25 cellular contexts compared by ENCODE assay signal in genomic region chr3:72105306-72105705, GRCh38.
DNase-seq lines count a peak whose midpoint lies in the region; FAIRE-seq and TF ChIP-seq lines count a peak whose summit lies in the region.
"Had no signal": no experiment of that assay in that cellular context is flagged by ENCODE, and none has a peak within 500 bp of the region (broad histone marks: within the 10 kb centered on the region; RNA-seq: fewer than 3 reads in every experiment).

No MANE protein-coding gene starts in this region.

- no peak for TF ChIP-seq POLR2A in tibial nerve (IDR thresholded peaks at IDR 0.05)

- no peak for TF ChIP-seq CTCF in HEK293 (tag by site-specific recombination; IDR thresholded peaks at IDR 0.05)
- no peak for TF ChIP-seq CTCF in tibial nerve (IDR thresholded peaks at IDR 0.05)

- H3K4me3 ChIP-seq in HEK293 (ENCODE audit: low read depth, low read length) (no peak overlapping the region), tibial nerve (no peak overlapping the region)
- H3K4me3 ChIP-seq: BLaER1, SJCRH30 had no signal

- H3K4me1 ChIP-seq in HEK293 (ENCODE audit: control insufficient read depth, insufficient read depth, low read length) = peaks cover 8% of the 10 kb centered on the region; the same call in 1 of the 2 replicates
- H3K4me1 ChIP-seq in tibial nerve = peaks cover 0 to 17% (median 13%) of the 10 kb centered on the region in 4 donors
- H3K4me1 ChIP-seq: SJCRH30 had no signal

- POLR2A ChIA-PET in HEK293 (lab: Yijun Ruan, JAX) = no interaction called here

- no peaks in the 10 kb centered on the region for H3K27me3 ChIP-seq in tibial nerve
- H3K27me3 ChIP-seq: BLaER1, SJCRH30 had no signal

- CTCF ChIA-PET in HEK293 (lab: Yijun Ruan, JAX) = no interaction called here

- DNase-seq in caudate nucleus (lab: John Stamatoyannopoulos, UW) = peak in 45 of 61 donors; percentile 10 to 94 (median 54)
- peak; percentile 53 for DNase-seq in myocyte (ENCODE audit: low read depth)
- DNase-seq in urothelium cell line (ENCODE audit: low spot score) = peak; percentile 21
- no peak for DNase-seq in NCI-H446 treated with DMSO at 0.1 percent for 48 hours (lab: John Stamatoyannopoulos, UW)
- no peak for DNase-seq in tibial nerve (ENCODE audit: low spot score in 2 of 2)
- no peak for DNase-seq in frontal cortex (ENCODE audit: low spot score in 2 of 2)
- DNase-seq: CD4-positive, CD25-positive, alpha-beta regulatory T cell; GDM1; HCEC 1CT; NCI-H1092 treated with DMSO at 0.1 percent for 48 hours; NCI-H1436; NCI-H187; NCI-H2081 treated with DMSO at 0.1 percent for 48 hours; NCI-H2171 treated with DMSO at 0.1 percent for 48 hours; NCI-H345; NCI-H524 treated with DMSO at 0.1 percent for 48 hours; NCI-H774; PC-3; SJCRH30 had no signal

- no peak overlapping the region for H3K27ac ChIP-seq in HEK293 (ENCODE audit: extremely low read depth, low read depth, low read length)
- H3K27ac ChIP-seq in caudate nucleus (ENCODE audit: low read depth, low read length) = no peak overlapping the region
- no peak overlapping the region for H3K27ac ChIP-seq in tibial nerve
- H3K27ac ChIP-seq: BLaER1, HL-60, SJCRH30 had no signal

- TF ChIP-seq EP300 in tibial nerve (IDR thresholded peaks at IDR 0.05) = no peak

- H3K9me3 ChIP-seq in HEK293 (ENCODE audit: control insufficient read depth, insufficient read depth, low read depth, low read length) (no peaks in the 10 kb centered on the region), tibial nerve (no peaks in the 10 kb centered on the region)
- H3K9me3 ChIP-seq: BLaER1, SJCRH30 had no signal

- no peaks in the 10 kb centered on the region for H3K36me3 ChIP-seq in HEK293 (ENCODE audit: control insufficient read depth in 2 of 2, insufficient read depth in 1 of 2, low read length in 2 of 2)
- H3K36me3 ChIP-seq in tibial nerve = no peaks in the 10 kb centered on the region
- H3K36me3 ChIP-seq: BLaER1, SJCRH30 had no signal

- WGBS in tibial nerve, 2 donors = 81 to 88% methylated on average over 6 of the region's 6 CpGs

- FAIRE-seq in urothelium cell line (lab: Jason Lieb, UNC) = no peak
- FAIRE-seq in frontal cortex (lab: Jason Lieb, UNC) = no peak
- FAIRE-seq: A204.1, GM12891, H1 had no signal

TF ChIP-seq in HEK293, 187 proteins besides CTCF, POLR2A, EP300 and RAD21:
- TF ChIP-seq OSR2 (tag by site-specific recombination; IDR thresholded peaks at IDR 0.05) (peak; percentile 58), ZBTB26 (tag by site-specific recombination; optimal IDR thresholded peaks at IDR 0.05) (no peak)

Comparison
In these comparisons a context has a peak if more than half of its experiments do, and no peak if none do; other contexts are left out.
1. DNase-seq: peak in caudate nucleus (45 of 61), myocyte (single experiment) and urothelium cell line (single experiment); none in NCI-H446 treated with DMSO at 0.1 percent for 48 hours (single experiment), tibial nerve (0 of 2) and frontal cortex (0 of 2).